Comparison of ENCODE assay signal across 9 cellular contexts in the genomic region with DNA sequence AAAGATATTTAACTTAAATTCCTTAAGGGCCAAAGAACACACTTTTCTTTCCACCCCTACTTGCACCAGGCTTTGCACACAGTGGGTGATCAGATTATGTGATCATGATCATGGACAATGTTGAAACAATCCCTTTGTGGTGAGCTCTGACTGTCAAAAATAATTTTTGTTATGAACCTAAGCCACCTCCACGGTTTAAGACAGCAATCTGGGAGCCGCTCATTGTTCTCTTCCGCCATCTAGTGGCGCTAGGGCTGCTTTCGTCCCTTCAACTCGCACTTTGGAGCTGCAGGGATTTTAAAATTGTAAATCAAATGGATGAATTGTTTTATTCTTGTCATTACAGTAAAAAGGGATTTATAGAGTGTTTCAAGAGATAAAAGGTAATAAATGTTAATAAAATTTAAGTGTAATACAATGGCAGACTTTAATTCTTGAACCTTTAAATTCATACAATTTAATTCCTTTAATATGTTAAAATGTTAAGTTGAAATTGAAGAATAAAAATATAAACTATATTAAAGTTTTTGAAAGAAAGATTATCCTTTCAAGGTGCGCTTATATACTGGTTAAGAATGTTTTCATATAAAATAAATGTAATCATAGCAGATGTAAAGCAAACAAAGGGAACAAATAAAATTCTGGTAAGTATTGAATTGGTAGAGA. TPM values are rescaled to one million over a fixed set of nuclear protein-coding genes. Genes with fewer than 3 reads are reported as not detected.
A peak's percentile ranks its signal among the peaks of the same experiment; 100 is the strongest.
DNase-seq lines count a peak whose midpoint lies in the region; ATAC-seq lines count a peak whose summit lies in the region.
"Had no signal": no experiment of that assay in that cellular context is flagged by ENCODE, and none has a peak within 500 bp of the region (broad histone marks: within the 10 kb centered on the region; RNA-seq: fewer than 3 reads in every experiment).

No MANE protein-coding gene starts in this region.

- H3K27ac ChIP-seq in skeletal muscle tissue (ENCODE audit: low read depth, low read length) = no peak overlapping the region
- H3K27ac ChIP-seq: BLaER1 had no signal

- no peak overlapping the region for H3K9ac ChIP-seq in skeletal muscle tissue (ENCODE audit: low read depth in 1 of 3, low read length in 3 of 3)
- H3K9ac ChIP-seq: BLaER1 had no signal

- H3K4me1 ChIP-seq in skeletal muscle tissue (ENCODE audit: control insufficient read depth in 3 of 3, insufficient read depth in 3 of 3, low read length in 3 of 3) = no peaks in the 10 kb centered on the region
- H3K4me1 ChIP-seq: BLaER1 had no signal

- no peaks in the 10 kb centered on the region for H3K27me3 ChIP-seq in skeletal muscle tissue (ENCODE audit: control insufficient read depth in 3 of 3, insufficient read depth in 3 of 3, low read length in 3 of 3)
- H3K27me3 ChIP-seq: BLaER1 had no signal

- peak; percentile 11 for DNase-seq in NK-92 treated with Interleukin-12 subunit alpha and Interleukin-12 subunit beta, amount 100 ng/mL, for 24 hours (lab: John Stamatoyannopoulos, UW)
- DNase-seq in NK-92 (lab: John Stamatoyannopoulos, UW; ENCODE audit: unreplicated experiment) = no peak
- DNase-seq in NCI-H146 treated with DMSO at 0.1 percent for 48 hours (lab: John Stamatoyannopoulos, UW; ENCODE audit: unreplicated experiment) = peak; percentile 57
- DNase-seq in T-helper 2 cell = peak; percentile 13 to 67 (median 25)
- peak in 40 of 56 donors; percentile 0 to 73 (median 19) for DNase-seq in amygdala (lab: John Stamatoyannopoulos, UW)
- peak; percentile 19 for DNase-seq in hepatic stellate cell (ENCODE audit: low spot score)

- H3K9me3 ChIP-seq in skeletal muscle tissue (ENCODE audit: control insufficient read depth in 3 of 3, low read length in 3 of 3) = no peaks in the 10 kb centered on the region
- H3K9me3 ChIP-seq: BLaER1 had no signal

- no peaks in the 10 kb centered on the region for H3K36me3 ChIP-seq in skeletal muscle tissue (ENCODE audit: control insufficient read depth in 3 of 3, insufficient read depth in 3 of 3, low read length in 3 of 3)
- H3K36me3 ChIP-seq: BLaER1 had no signal

- ATAC-seq in HG02870 (IDR thresholded peaks at IDR 0.05; ENCODE audit: unreplicated experiment) = peak; percentile 89

- H3K4me3 ChIP-seq in skeletal muscle tissue (ENCODE audit: low read length in 3 of 3) = peak overlapping the region in 2 of 3 donors; percentile 39 to 42
- H3K4me3 ChIP-seq: BLaER1 had no signal

RNA-seq across cellular contexts. Expression of gene ARL6, which starts 45.3 kb away (rescaled TPM):
- 7.3 TPM for total RNA-seq in skeletal muscle tissue
